In the genomic region with DNA sequence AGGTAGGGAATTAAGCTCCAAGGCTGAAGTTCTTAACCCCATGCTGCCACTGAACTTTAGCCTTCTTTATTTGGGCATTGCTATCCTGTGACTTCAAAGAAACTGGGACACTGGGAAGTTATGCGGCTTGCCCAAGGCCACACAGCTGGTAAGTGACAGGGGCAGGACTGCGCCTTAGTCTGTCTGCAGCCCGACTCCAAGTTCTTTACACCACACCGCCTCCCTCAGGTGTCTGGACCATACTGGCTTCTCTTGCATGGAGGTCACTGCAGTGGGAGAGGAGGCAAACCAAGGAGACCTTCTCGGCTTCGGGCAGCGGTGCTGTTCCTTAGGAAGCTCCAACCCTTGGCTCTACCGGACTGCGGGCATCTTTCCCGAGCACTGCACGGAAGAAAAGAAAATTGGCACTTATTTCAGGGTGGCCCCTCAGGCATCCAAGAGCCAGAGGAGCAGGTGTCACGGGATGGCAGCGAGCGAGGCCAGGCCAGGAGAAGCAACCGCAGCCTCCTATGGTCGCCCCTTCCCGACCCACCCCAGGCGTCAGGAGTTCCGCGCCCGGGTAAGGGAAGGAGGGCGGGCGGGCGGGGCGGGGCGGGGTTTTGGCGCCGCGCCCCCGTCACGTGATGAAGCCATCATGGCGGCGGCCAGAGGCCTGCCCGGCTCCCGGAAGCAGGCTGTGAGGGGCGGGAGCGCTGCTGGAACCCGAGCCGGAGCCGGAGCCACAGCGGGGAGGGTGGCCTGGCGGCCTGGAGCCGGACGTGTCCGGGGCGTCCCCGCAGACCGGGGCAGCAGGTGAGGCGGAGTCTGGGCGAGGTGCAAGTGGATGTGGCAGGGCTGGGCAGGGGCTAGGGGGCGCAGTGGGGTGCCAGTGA, we compare ENCODE assay signal across 1 cellular context.
TF ChIP-seq lines count a peak whose summit lies in the region.

No MANE protein-coding gene starts in this region.

TF ChIP-seq in HEK293, 187 proteins besides CTCF, POLR2A, EP300 and RAD21 (continued from another document and continues in another):
- TF ChIP-seq, protein P1, sequence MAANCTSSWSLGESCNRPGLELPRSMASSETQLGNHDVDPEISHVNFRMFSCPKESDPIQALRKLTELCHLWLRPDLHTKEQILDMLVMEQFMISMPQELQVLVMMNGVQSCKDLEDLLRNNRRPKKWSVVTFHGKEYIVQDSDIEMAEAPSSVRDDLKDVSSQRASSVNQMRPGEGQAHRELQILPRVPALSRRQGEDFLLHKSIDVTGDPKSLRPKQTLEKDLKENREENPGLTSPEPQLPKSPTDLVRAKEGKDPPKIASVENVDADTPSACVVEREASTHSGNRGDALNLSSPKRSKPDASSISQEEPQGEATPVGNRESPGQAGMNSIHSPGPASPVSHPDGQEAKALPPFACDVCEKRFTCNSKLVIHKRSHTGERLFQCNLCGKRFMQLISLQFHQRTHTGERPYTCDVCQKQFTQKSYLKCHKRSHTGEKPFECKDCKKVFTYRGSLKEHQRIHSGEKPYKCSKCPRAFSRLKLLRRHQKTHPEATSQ (tag by site-specific recombination; IDR thresholded peaks at IDR 0.05), result peak; percentile 68; the same call in 1 of the 2 replicates
- TF ChIP-seq ZNF791 (tag by site-specific recombination; IDR thresholded peaks at IDR 0.05), result no peak
- TF ChIP-seq OVOL3 (tag by site-specific recombination; IDR thresholded peaks at IDR 0.05), result no peak
- TF ChIP-seq, protein P2, sequence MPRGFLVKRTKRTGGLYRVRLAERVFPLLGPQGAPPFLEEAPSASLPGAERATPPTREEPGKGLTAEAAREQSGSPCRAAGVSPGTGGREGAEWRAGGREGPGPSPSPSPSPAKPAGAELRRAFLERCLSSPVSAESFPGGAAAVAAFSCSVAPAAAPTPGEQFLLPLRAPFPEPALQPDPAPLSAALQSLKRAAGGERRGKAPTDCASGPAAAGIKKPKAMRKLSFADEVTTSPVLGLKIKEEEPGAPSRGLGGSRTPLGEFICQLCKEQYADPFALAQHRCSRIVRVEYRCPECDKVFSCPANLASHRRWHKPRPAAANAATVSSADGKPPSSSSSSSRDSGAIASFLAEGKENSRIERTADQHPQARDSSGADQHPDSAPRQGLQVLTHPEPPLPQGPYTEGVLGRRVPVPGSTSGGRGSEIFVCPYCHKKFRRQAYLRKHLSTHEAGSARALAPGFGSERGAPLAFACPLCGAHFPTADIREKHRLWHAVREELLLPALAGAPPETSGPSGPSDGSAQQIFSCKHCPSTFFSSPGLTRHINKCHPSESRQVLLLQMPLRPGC (tag by site-specific recombination; IDR thresholded peaks at IDR 0.05), result no peak; the same call in 1 of the 2 replicates
- TF ChIP-seq ZNF530 (tag by site-specific recombination; IDR thresholded peaks at IDR 0.05; ENCODE audit: low read depth), result no peak
- no peak for TF ChIP-seq ZNF292 (tag by site-specific recombination; IDR thresholded peaks at IDR 0.05; ENCODE audit: borderline replicate concordance, low read depth)
- no peak for TF ChIP-seq ZNF658 (tag by site-specific recombination; IDR thresholded peaks at IDR 0.05)
- TF ChIP-seq ZNF677 (tag by site-specific recombination; IDR thresholded peaks at IDR 0.05), result no peak
- peak; percentile 52; the same call in 1 of the 2 replicates for TF ChIP-seq ZNF692 (tag by site-specific recombination; IDR thresholded peaks at IDR 0.05)
- no peak for TF ChIP-seq PRDM1 (tag by site-specific recombination; IDR thresholded peaks at IDR 0.05)
- TF ChIP-seq ZNF112 (tag by site-specific recombination; IDR thresholded peaks at IDR 0.05), result no peak
- no peak for TF ChIP-seq ZNF488 (tag by site-specific recombination; IDR thresholded peaks at IDR 0.05)
- no peak; the same call in 1 of the 2 replicates for TF ChIP-seq ZNF24 (tag by site-specific recombination; IDR thresholded peaks at IDR 0.05)
- TF ChIP-seq ZNF621 (tag by site-specific recombination; IDR thresholded peaks at IDR 0.05), result no peak
- TF ChIP-seq, protein P3, sequence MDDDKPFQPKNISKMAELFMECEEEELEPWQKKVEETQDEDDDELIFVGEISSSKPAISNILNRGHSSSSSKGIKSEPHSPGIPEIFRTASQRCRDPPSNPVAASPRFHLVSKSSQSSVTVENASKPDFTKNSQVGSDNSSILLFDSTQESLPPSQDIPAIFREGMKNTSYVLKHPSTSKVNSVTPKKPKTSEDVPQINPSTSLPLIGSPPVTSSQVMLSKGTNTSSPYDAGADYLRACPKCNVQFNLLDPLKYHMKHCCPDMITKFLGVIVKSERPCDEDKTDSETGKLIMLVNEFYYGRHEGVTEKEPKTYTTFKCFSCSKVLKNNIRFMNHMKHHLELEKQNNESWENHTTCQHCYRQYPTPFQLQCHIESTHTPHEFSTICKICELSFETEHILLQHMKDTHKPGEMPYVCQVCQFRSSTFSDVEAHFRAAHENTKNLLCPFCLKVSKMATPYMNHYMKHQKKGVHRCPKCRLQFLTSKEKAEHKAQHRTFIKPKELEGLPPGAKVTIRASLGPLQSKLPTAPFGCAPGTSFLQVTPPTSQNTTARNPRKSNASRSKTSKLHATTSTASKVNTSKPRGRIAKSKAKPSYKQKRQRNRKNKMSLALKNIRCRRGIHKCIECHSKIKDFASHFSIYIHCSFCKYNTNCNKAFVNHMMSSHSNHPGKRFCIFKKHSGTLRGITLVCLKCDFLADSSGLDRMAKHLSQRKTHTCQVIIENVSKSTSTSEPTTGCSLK (tag by site-specific recombination; IDR thresholded peaks at IDR 0.05), result no peak
- TF ChIP-seq ELK4 (IDR thresholded peaks at IDR 0.05; ENCODE audit: borderline replicate concordance, low read depth, low read length), result no peak
- TF ChIP-seq ZNF202 (tag by site-specific recombination; IDR thresholded peaks at IDR 0.05; ENCODE audit: borderline replicate concordance), result no peak
- TF ChIP-seq ZBTB49 (tag by site-specific recombination; IDR thresholded peaks at IDR 0.05; ENCODE audit: low read depth), result no peak
- TF ChIP-seq ZNF155 (tag by site-specific recombination; IDR thresholded peaks at IDR 0.05), result no peak
- no peak for TF ChIP-seq ZNF214 (tag by site-specific recombination; IDR thresholded peaks at IDR 0.05; ENCODE audit: borderline replicate concordance)
- no peak for TF ChIP-seq MZF1 (tag by site-specific recombination; IDR thresholded peaks at IDR 0.05; ENCODE audit: borderline replicate concordance)
- TF ChIP-seq ZNF138 (tag by site-specific recombination; IDR thresholded peaks at IDR 0.05; ENCODE audit: borderline replicate concordance), result no peak
- peak; percentile 62 for TF ChIP-seq ZNF398 (tag by site-specific recombination; IDR thresholded peaks at IDR 0.05)
- no peak for TF ChIP-seq ZNF211 (tag by site-specific recombination; IDR thresholded peaks at IDR 0.05; ENCODE audit: low read depth)
- TF ChIP-seq, protein P4, sequence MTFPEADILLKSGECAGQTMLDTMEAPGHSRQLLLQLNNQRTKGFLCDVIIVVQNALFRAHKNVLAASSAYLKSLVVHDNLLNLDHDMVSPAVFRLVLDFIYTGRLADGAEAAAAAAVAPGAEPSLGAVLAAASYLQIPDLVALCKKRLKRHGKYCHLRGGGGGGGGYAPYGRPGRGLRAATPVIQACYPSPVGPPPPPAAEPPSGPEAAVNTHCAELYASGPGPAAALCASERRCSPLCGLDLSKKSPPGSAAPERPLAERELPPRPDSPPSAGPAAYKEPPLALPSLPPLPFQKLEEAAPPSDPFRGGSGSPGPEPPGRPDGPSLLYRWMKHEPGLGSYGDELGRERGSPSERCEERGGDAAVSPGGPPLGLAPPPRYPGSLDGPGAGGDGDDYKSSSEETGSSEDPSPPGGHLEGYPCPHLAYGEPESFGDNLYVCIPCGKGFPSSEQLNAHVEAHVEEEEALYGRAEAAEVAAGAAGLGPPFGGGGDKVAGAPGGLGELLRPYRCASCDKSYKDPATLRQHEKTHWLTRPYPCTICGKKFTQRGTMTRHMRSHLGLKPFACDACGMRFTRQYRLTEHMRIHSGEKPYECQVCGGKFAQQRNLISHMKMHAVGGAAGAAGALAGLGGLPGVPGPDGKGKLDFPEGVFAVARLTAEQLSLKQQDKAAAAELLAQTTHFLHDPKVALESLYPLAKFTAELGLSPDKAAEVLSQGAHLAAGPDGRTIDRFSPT (tag by site-specific recombination; IDR thresholded peaks at IDR 0.05), result peak; percentile 55
- TF ChIP-seq ZNF529 (tag by site-specific recombination; IDR thresholded peaks at IDR 0.05; ENCODE audit: insufficient replicate concordance), result no peak
- no peak for TF ChIP-seq ZNF707 (tag by site-specific recombination; IDR thresholded peaks at IDR 0.05)
- no peak for TF ChIP-seq ZNF704 (tag by site-specific recombination; IDR thresholded peaks at IDR 0.05)
- no peak for TF ChIP-seq ZNF16 (tag by site-specific recombination; IDR thresholded peaks at IDR 0.05; ENCODE audit: low read depth)
- TF ChIP-seq, protein P5, sequence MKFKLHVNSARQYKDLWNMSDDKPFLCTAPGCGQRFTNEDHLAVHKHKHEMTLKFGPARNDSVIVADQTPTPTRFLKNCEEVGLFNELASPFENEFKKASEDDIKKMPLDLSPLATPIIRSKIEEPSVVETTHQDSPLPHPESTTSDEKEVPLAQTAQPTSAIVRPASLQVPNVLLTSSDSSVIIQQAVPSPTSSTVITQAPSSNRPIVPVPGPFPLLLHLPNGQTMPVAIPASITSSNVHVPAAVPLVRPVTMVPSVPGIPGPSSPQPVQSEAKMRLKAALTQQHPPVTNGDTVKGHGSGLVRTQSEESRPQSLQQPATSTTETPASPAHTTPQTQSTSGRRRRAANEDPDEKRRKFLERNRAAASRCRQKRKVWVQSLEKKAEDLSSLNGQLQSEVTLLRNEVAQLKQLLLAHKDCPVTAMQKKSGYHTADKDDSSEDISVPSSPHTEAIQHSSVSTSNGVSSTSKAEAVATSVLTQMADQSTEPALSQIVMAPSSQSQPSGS (tag by site-specific recombination; IDR thresholded peaks at IDR 0.05; ENCODE audit: low read depth), result no peak
- no peak for TF ChIP-seq ZNF114 (tag by site-specific recombination; IDR thresholded peaks at IDR 0.05)
- TF ChIP-seq ZNF600 (tag by site-specific recombination; IDR thresholded peaks at IDR 0.05), result peak; percentile 71
- TF ChIP-seq ZNF23 (tag by site-specific recombination; IDR thresholded peaks at IDR 0.05; ENCODE audit: borderline replicate concordance), result no peak
